In the genomic region with DNA sequence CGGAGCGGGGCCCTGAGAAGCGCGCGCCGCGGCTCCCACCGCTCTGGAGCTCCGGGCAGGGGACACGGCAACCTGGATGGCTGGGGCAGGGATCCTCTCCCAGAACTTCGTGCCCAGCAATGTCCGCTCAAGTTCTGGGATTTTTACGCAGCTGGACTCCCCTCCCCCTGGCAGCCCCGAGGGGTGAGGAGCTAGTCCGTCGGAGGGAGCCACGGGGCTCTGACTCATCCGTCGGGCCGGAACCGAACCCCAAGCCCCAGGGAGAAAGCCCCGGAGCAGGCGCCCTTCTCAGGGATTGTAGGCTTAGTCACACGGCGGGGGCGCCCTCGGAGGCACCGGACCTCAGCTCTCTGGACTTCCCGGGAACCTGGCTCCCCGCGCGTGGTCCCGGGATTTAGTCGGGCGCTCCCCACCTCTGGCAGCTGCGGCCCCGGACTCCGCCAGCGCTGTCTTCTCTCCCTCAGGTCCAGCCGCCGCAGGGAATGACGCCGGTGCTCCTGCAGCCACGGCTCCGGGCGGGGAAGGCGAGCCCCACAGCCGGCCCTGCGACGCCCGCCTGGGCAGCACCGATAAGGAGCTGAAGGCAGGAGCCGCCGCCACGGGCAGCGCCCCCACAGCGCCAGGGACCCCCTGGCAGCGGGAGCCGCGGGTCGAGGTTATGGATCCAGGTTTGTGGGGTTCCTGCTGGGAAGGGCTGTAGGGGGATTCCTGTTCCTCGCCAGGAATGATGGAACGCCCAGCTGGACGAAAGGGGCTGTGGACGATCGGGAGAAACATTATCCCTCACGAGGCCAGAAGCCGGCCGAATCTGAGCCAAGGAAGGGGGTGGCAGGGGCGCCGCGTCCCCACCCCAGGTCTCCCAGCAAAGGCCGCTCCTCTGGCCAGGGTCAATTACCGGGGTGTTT, we compare ENCODE assay signal across 8 cellular contexts. TPM values are rescaled to one million over a fixed set of nuclear protein-coding genes. Genes with fewer than 3 reads are reported as not detected.
DNase-seq lines count a peak whose midpoint lies in the region; ATAC-seq and TF ChIP-seq lines count a peak whose summit lies in the region.

No MANE protein-coding gene starts in this region.

- no peak overlapping the region for H3K27ac Mint-ChIP-seq in T-helper 17 cell

- H3K27ac ChIP-seq in breast epithelium (peak overlapping the region; percentile 88 to 89), layer of hippocampus (ENCODE audit: low read depth, low read length) (peak overlapping the region; percentile 18)

- TF ChIP-seq CTCF in breast epithelium (IDR thresholded peaks at IDR 0.05), result no peak

- H3K4me1 ChIP-seq in breast epithelium, result peaks cover 0 to 20% of the 10 kb centered on the region in 2 donors

- no peak for TF ChIP-seq POLR2A in breast epithelium (IDR thresholded peaks at IDR 0.05)

- no peaks in the 10 kb centered on the region for H3K27me3 Mint-ChIP-seq in T-helper 17 cell

- no peaks in the 10 kb centered on the region for H3K27me3 ChIP-seq in breast epithelium
- H3K27me3 ChIP-seq in layer of hippocampus (ENCODE audit: control insufficient read depth, insufficient read depth, low read length), result no peaks in the 10 kb centered on the region

- peak overlapping the region; percentile 79 for H3K4me3 Mint-ChIP-seq in T-helper 17 cell

- H3K36me3 ChIP-seq in breast epithelium, result no peaks in the 10 kb centered on the region

- DNase-seq in SIG-M5 treated with dmso at 0.1 percent for 504 hours (lab: John Stamatoyannopoulos, UW; ENCODE audit: unreplicated experiment), result peak; percentile 27
- DNase-seq in SIG-M5 (lab: John Stamatoyannopoulos, UW), result no peak
- DNase-seq in T-helper 17 cell, result peak in 1 of 3 donors; percentile 35
- DNase-seq in breast epithelium (ENCODE audit: low spot score in 2 of 2), result no peak
- DNase-seq in stimulated activated CD4-positive, alpha-beta T cell treated with anti-CD3 and anti-CD28 coated beads, Interleukin-4, amount 100 ng/mL, for 4 hours, result peak; percentile 48 to 50
- DNase-seq in H4 (ENCODE audit: low spot score), result no peak

- peak overlapping the region; percentile 51 to 66 (median 62) for H3K4me3 ChIP-seq in breast epithelium

- intact Hi-C loops in breast epithelium (cut with DNase I; ENCODE audit: low total_unique reads), result loop anchor here (5.0 kb wide), 1 partner anchor 787 kb away; no protein-coding TSS in a partner anchor

- peaks cover under 1% of the 10 kb centered on the region for H3K36me3 Mint-ChIP-seq in T-helper 17 cell (ENCODE audit: low read depth)

- ATAC-seq in T-helper 17 cell, result peak; percentile 6
- ATAC-seq in GM21423 (IDR thresholded peaks at IDR 0.05; ENCODE audit: unreplicated experiment), result no peak

- H3K4me1 Mint-ChIP-seq in T-helper 17 cell, result peaks cover 9% of the 10 kb centered on the region

- no peaks in the 10 kb centered on the region for H3K9me3 ChIP-seq in T-helper 17 cell (ENCODE audit: control insufficient read depth, low read length, poor library complexity, severe bottlenecking)
- no peaks in the 10 kb centered on the region for H3K9me3 ChIP-seq in breast epithelium

RNA-seq across cellular contexts. Expression of a gene that starts 0.8 kb away (rescaled TPM):
- 1 to 10 TPM; 2.4 to 6.0 TPM for total RNA-seq in T-helper 17 cell
- total RNA-seq in breast epithelium, result 10 to 100 TPM in 2 of 3 donors, 1 to 10 TPM in 1; 9.6 to 28.5 (median 23.0) TPM
- 7.8 and 9.2 TPM in 2 replicates for total RNA-seq in H4 (2014; rRNA removed; shearing (Covaris generic))

RNA-seq across cellular contexts. Expression of a gene that starts 31.5 kb away (rescaled TPM):
- total RNA-seq in T-helper 17 cell (10 to 100 TPM; 19.4 to 22.1 TPM), breast epithelium (100 to 1,000 TPM in 1 of 3 donors, 10 to 100 TPM in 2; 71.4 to 110 (median 78.3) TPM)
- 48.1 and 49.7 TPM in 2 replicates for total RNA-seq in H4 (2014; rRNA removed; shearing (Covaris generic))

Comparison
In these comparisons a context has a peak if more than half of its experiments do, and no peak if none do; other contexts are left out.
1. DNase-seq: peak in SIG-M5 treated with dmso at 0.1 percent for 504 hours (single experiment) and stimulated activated CD4-positive, alpha-beta T cell treated with anti-CD3 and anti-CD28 coated beads, Interleukin-4, amount 100 ng/mL, for 4 hours (2 of 2); none in SIG-M5 (single experiment), breast epithelium (0 of 2) and H4 (single experiment).